11 cellular contexts compared by ENCODE assay signal in genomic region chr2:42962521-42962953, GRCh38.
DNase-seq lines count a peak whose midpoint lies in the region; ATAC-seq, FAIRE-seq and TF ChIP-seq lines count a peak whose summit lies in the region.
"Had no signal": no experiment of that assay in that cellular context is flagged by ENCODE, and none has a peak within 500 bp of the region (broad histone marks: within the 10 kb centered on the region; RNA-seq: fewer than 3 reads in every experiment).

No MANE protein-coding gene starts in this region.

- no peak overlapping the region for H3K27ac Mint-ChIP-seq in stimulated activated effector memory CD8-positive, alpha-beta T cell treated with anti-CD3 and anti-CD28 coated beads, Interleukin-12 subunit alpha, Interleukin-12 subunit beta, amount 100 ng/mL, for 72 hours

- H3K4me2 ChIP-seq in DOHH2 (ENCODE audit: low read length) (peak overlapping the region; percentile 51), parathyroid adenoma (ENCODE audit: low read length) (no peak overlapping the region)
- H3K4me2 ChIP-seq: SK-N-SH had no signal

- H3K9me3 Mint-ChIP-seq in stimulated activated effector memory CD8-positive, alpha-beta T cell treated with anti-CD3 and anti-CD28 coated beads, Interleukin-12 subunit alpha, Interleukin-12 subunit beta, amount 100 ng/mL, for 72 hours, result no peaks in the 10 kb centered on the region

- H3K4me1 ChIP-seq in DOHH2 (ENCODE audit: control insufficient read depth, low read length), result peaks cover 45% of the 10 kb centered on the region
- peaks cover 0 to 6% of the 10 kb centered on the region in 2 donors for H3K4me1 ChIP-seq in esophagus (ENCODE audit: control insufficient read depth in 2 of 2, insufficient read depth in 2 of 2, low read length in 1 of 2)
- H3K4me1 ChIP-seq in parathyroid adenoma, result peaks cover 4% of the 10 kb centered on the region
- H3K4me1 ChIP-seq in pancreas, result peaks cover 0 to 10% (median 0%) of the 10 kb centered on the region in 3 donors

- no peaks in the 10 kb centered on the region for H3K36me3 Mint-ChIP-seq in stimulated activated effector memory CD8-positive, alpha-beta T cell treated with anti-CD3 and anti-CD28 coated beads, Interleukin-12 subunit alpha, Interleukin-12 subunit beta, amount 100 ng/mL, for 72 hours

- no peak overlapping the region for H2AFZ ChIP-seq in parathyroid adenoma

- H3K4me3 ChIP-seq in DOHH2 (ENCODE audit: low read length), result peak overlapping the region; percentile 21
- no peak overlapping the region for H3K4me3 ChIP-seq in esophagus (ENCODE audit: low read depth in 1 of 2, low read length in 2 of 2)
- H3K4me3 ChIP-seq in parathyroid adenoma (ENCODE audit: low read depth, low read length), result no peak overlapping the region
- no peak overlapping the region for H3K4me3 ChIP-seq in pancreas

- intact Hi-C loops in pancreas (cut with DNase I), result no loop called here

- H3F3A ChIP-seq in DOHH2 (ENCODE audit: control insufficient read depth, insufficient read depth), result no peaks in the 10 kb centered on the region

- no peaks in the 10 kb centered on the region for H3K9me3 ChIP-seq in DOHH2 (ENCODE audit: control insufficient read depth, insufficient read depth, low read length)
- no peaks in the 10 kb centered on the region for H3K9me3 ChIP-seq in esophagus (ENCODE audit: control insufficient read depth in 2 of 2, insufficient read depth in 1 of 2, low read depth in 1 of 2, low read length in 1 of 2)
- H3K9me3 ChIP-seq in parathyroid adenoma (ENCODE audit: control insufficient read depth, low read length), result no peaks in the 10 kb centered on the region
- no peaks in the 10 kb centered on the region for H3K9me3 ChIP-seq in pancreas
- H3K9me3 ChIP-seq: SK-N-SH had no signal

- 0 out of 2 replicates have a peak, but pooled peaks cover 3% of the 10 kb centered on the region for H3K27me3 ChIP-seq in DOHH2 (ENCODE audit: control insufficient read depth, low read length)
- no peaks in the 10 kb centered on the region for H3K27me3 ChIP-seq in esophagus (ENCODE audit: control insufficient read depth in 1 of 2, insufficient read depth in 2 of 2, low read length in 2 of 2)
- H3K27me3 ChIP-seq in parathyroid adenoma (ENCODE audit: control insufficient read depth, insufficient read depth, low read length), result no peaks in the 10 kb centered on the region
- H3K27me3 ChIP-seq in pancreas, result no peaks in the 10 kb centered on the region

- no peaks in the 10 kb centered on the region for H4K20me1 ChIP-seq in DOHH2 (ENCODE audit: control insufficient read depth, insufficient read depth, low read depth, low read length)

- H3K4me3 Mint-ChIP-seq in stimulated activated effector memory CD8-positive, alpha-beta T cell treated with anti-CD3 and anti-CD28 coated beads, Interleukin-12 subunit alpha, Interleukin-12 subunit beta, amount 100 ng/mL, for 72 hours, result no peak overlapping the region

- H3K36me3 ChIP-seq in DOHH2 (ENCODE audit: control insufficient read depth, low read length) (no peaks in the 10 kb centered on the region), esophagus (ENCODE audit: control insufficient read depth in 2 of 2, insufficient read depth in 2 of 2, low read length in 1 of 2) (no peaks in the 10 kb centered on the region), parathyroid adenoma (ENCODE audit: control insufficient read depth, insufficient read depth, low read length) (no peaks in the 10 kb centered on the region), pancreas (no peaks in the 10 kb centered on the region)

- no peaks in the 10 kb centered on the region for H3K9me2 ChIP-seq in DOHH2 (replicated peaks; ENCODE audit: control insufficient read depth, low read length)
- H3K9me2 ChIP-seq: SK-N-SH had no signal

- H3K27ac ChIP-seq in DOHH2 (ENCODE audit: low read depth, low read length) (peak overlapping the region; percentile 29), esophagus (ENCODE audit: low read depth in 2 of 2, low read length in 1 of 2) (peak overlapping the region; percentile 57 to 73), parathyroid adenoma (peak overlapping the region; percentile 15), pancreas (no peak overlapping the region)

- DNase-seq in KBM-7 (peak; percentile 81), pancreas (no peak), NCI-H2107 (lab: John Stamatoyannopoulos, UW) (no peak)
- DNase-seq in stimulated activated effector memory CD8-positive, alpha-beta T cell treated with anti-CD3 and anti-CD28 coated beads, Interleukin-12 subunit alpha, Interleukin-12 subunit beta, amount 100 ng/mL, for 72 hours (ENCODE audit: low spot score in 2 of 2), result no peak
- DNase-seq: DMS53; SK-N-SH; stimulated activated CD4-positive, alpha-beta T cell treated with anti-CD3 and anti-CD28 coated beads, Interleukin-15, amount 100 ng/mL, for 24 hours had no signal

- H3K4me1 Mint-ChIP-seq in stimulated activated effector memory CD8-positive, alpha-beta T cell treated with anti-CD3 and anti-CD28 coated beads, Interleukin-12 subunit alpha, Interleukin-12 subunit beta, amount 100 ng/mL, for 72 hours, result no peaks in the 10 kb centered on the region

- ATAC-seq in HG03520 (IDR thresholded peaks at IDR 0.05; ENCODE audit: unreplicated experiment) (no peak), pancreas (no peak)
- no peak for ATAC-seq in stimulated activated effector memory CD8-positive, alpha-beta T cell treated with anti-CD3 and anti-CD28 coated beads, Interleukin-12 subunit alpha, Interleukin-12 subunit beta, amount 100 ng/mL, for 72 hours

- in situ Hi-C loops in KBM-7 (cut with MboI; ENCODE audit: low pct_unique_long_range_greater_than_20kb, low sequenced_read_pairs), result no loop called here

- WGBS in esophagus, 2 donors, result 54 to 60% methylated on average over 12 of the region's 12 CpGs
- 71 to 79% methylated on average over 12 of the region's 12 CpGs for WGBS in pancreas, 2 donors

- TF ChIP-seq CTCF in DOHH2 (IDR thresholded peaks at IDR 0.05; ENCODE audit: low read depth, low read length, poor library complexity, severe bottlenecking) (no peak), parathyroid adenoma (IDR thresholded peaks at IDR 0.05) (no peak), pancreas (IDR thresholded peaks at IDR 0.05) (no peak)

- no peak for FAIRE-seq in pancreas (lab: Jason Lieb, UNC)

- H3K79me2 ChIP-seq in DOHH2 (ENCODE audit: control insufficient read depth, low read length) (no peaks in the 10 kb centered on the region), parathyroid adenoma (no peaks in the 10 kb centered on the region)

- H3K9ac ChIP-seq in parathyroid adenoma, result no peak overlapping the region
- H3K9ac ChIP-seq: SK-N-SH had no signal

Comparison
In these comparisons a context has a peak if more than half of its experiments do, and no peak if none do; other contexts are left out.
1. H3K27ac ChIP-seq: peak in DOHH2 (single experiment), esophagus (2 of 2) and parathyroid adenoma (single experiment); none in pancreas (0 of 4).